Comparison of ENCODE assay signal across 18 cellular contexts in genomic region chr11:1238767-1239595, GRCh38. TPM values are rescaled to one million over a fixed set of nuclear protein-coding genes. Genes with fewer than 3 reads are reported as not detected.
DNase-seq lines count a peak whose midpoint lies in the region; ATAC-seq, FAIRE-seq and TF ChIP-seq lines count a peak whose summit lies in the region.
"Had no signal": no experiment of that assay in that cellular context is flagged by ENCODE, and none has a peak within 500 bp of the region (broad histone marks: within the 10 kb centered on the region; RNA-seq: fewer than 3 reads in every experiment).

No MANE protein-coding gene starts in this region.

- intact Hi-C loops in pancreas (cut with DNase I), result no loop called here

- no peaks in the 10 kb centered on the region for H3K9me3 Mint-ChIP-seq in activated T-helper 17 cell treated with anti-CD3 and anti-CD28 coated beads, Interleukin-2, amount 50 U/mL, for 72 hours
- H3K9me3 Mint-ChIP-seq in immature natural killer cell, result no peaks in the 10 kb centered on the region
- no peaks in the 10 kb centered on the region for H3K9me3 Mint-ChIP-seq in activated T-cell treated with anti-CD3 and anti-CD28 coated beads, Interleukin-2, amount 50 U/mL, for 72 hours

- FAIRE-seq in pancreas (lab: Jason Lieb, UNC), result no peak

- TF ChIP-seq CTCF in epithelial cell of esophagus (IDR thresholded peaks at IDR 0.05; ENCODE audit: insufficient read depth, low read depth, low read length, missing control alignments) (no peak), pancreas (IDR thresholded peaks at IDR 0.05) (no peak)

- 36 to 48% methylated on average over 34 of the region's 34 CpGs for WGBS in pancreas, 2 donors

- DNase-seq in H7, result peak; percentile 97
- peak; percentile 40 for DNase-seq in NT2/D1 (ENCODE audit: low read depth, low spot score)
- DNase-seq in epithelial cell of esophagus (ENCODE audit: low read depth), result peak; percentile 9
- peak; percentile 59 to 92 (median 78) for DNase-seq in pancreas
- no peak for DNase-seq in immature natural killer cell
- no peak for DNase-seq in activated T-cell treated with anti-CD3 and anti-CD28 coated beads, Interleukin-2, amount 50 U/mL, for 72 hours
- no peak for DNase-seq in NCI-H69 (lab: John Stamatoyannopoulos, UW)
- DNase-seq: activated CD4-positive, alpha-beta T cell treated with anti-CD3 and anti-CD28 coated beads, Interleukin-2, amount 50 U/mL, for 4 hours; AML-193; DMS 273 treated with DMSO at 0.1 percent for 48 hours; Kasumi-1; NCI-H1694 treated with DMSO at 0.1 percent for 48 hours; NCI-H526; spleen had no signal

- peaks cover 11% of the 10 kb centered on the region for H3K4me1 ChIP-seq in NT2/D1 (ENCODE audit: insufficient read depth, insufficient read length)
- no peaks in the 10 kb centered on the region for H3K4me1 ChIP-seq in pancreas
- H3K4me1 ChIP-seq: spleen had no signal

- no peaks in the 10 kb centered on the region for H3K36me3 Mint-ChIP-seq in activated T-helper 17 cell treated with anti-CD3 and anti-CD28 coated beads, Interleukin-2, amount 50 U/mL, for 72 hours (ENCODE audit: low read depth)
- no peaks in the 10 kb centered on the region for H3K36me3 Mint-ChIP-seq in immature natural killer cell
- H3K36me3 Mint-ChIP-seq in activated T-cell treated with anti-CD3 and anti-CD28 coated beads, Interleukin-2, amount 50 U/mL, for 72 hours (ENCODE audit: insufficient read depth in 2 of 2), result no peaks in the 10 kb centered on the region
- H3K36me3 Mint-ChIP-seq: mesothelial cell of epicardium had no signal

- no peaks in the 10 kb centered on the region for H3K4me1 Mint-ChIP-seq in activated T-helper 17 cell treated with anti-CD3 and anti-CD28 coated beads, Interleukin-2, amount 50 U/mL, for 72 hours
- peaks cover 0 to 11% of the 10 kb centered on the region in 2 donors for H3K4me1 Mint-ChIP-seq in immature natural killer cell
- no peaks in the 10 kb centered on the region for H3K4me1 Mint-ChIP-seq in activated T-cell treated with anti-CD3 and anti-CD28 coated beads, Interleukin-2, amount 50 U/mL, for 72 hours (ENCODE audit: low read depth)
- H3K4me1 Mint-ChIP-seq: mesothelial cell of epicardium had no signal

- no peak overlapping the region for H3K4me3 Mint-ChIP-seq in activated T-helper 17 cell treated with anti-CD3 and anti-CD28 coated beads, Interleukin-2, amount 50 U/mL, for 72 hours
- H3K4me3 Mint-ChIP-seq in immature natural killer cell, result no peak overlapping the region
- no peak overlapping the region for H3K4me3 Mint-ChIP-seq in activated T-cell treated with anti-CD3 and anti-CD28 coated beads, Interleukin-2, amount 50 U/mL, for 72 hours
- H3K4me3 Mint-ChIP-seq: mesothelial cell of epicardium had no signal

- no peak overlapping the region for H3K4me3 ChIP-seq in H7 (ENCODE audit: insufficient read depth, low read depth, low read length)
- H3K4me3 ChIP-seq in NT2/D1 (ENCODE audit: insufficient read length, low read depth), result no peak overlapping the region
- H3K4me3 ChIP-seq in epithelial cell of esophagus (ENCODE audit: low read length), result no peak overlapping the region
- H3K4me3 ChIP-seq in pancreas, result no peak overlapping the region
- H3K4me3 ChIP-seq: spleen had no signal

- no peak overlapping the region for H3K27ac Mint-ChIP-seq in activated T-helper 17 cell treated with anti-CD3 and anti-CD28 coated beads, Interleukin-2, amount 50 U/mL, for 72 hours
- no peak overlapping the region for H3K27ac Mint-ChIP-seq in immature natural killer cell
- no peak overlapping the region for H3K27ac Mint-ChIP-seq in activated T-cell treated with anti-CD3 and anti-CD28 coated beads, Interleukin-2, amount 50 U/mL, for 72 hours
- H3K27ac Mint-ChIP-seq: mesothelial cell of epicardium had no signal

- peak; percentile 67 to 98 (median 84) for ATAC-seq in pancreas
- ATAC-seq in activated T-helper 17 cell treated with anti-CD3 and anti-CD28 coated beads, Interleukin-2, amount 50 U/mL, for 72 hours (replicated peaks), result no peak
- ATAC-seq in activated T-cell treated with anti-CD3 and anti-CD28 coated beads, Interleukin-2, amount 50 U/mL, for 72 hours (replicated peaks in 1 of 2), result no peak

- H3K9ac ChIP-seq in NT2/D1 (ENCODE audit: insufficient read length, low read depth), result no peak overlapping the region

- no peak overlapping the region for H3K27ac ChIP-seq in pancreas
- H3K27ac ChIP-seq: spleen had no signal

- no peaks in the 10 kb centered on the region for H3K27me3 Mint-ChIP-seq in activated T-helper 17 cell treated with anti-CD3 and anti-CD28 coated beads, Interleukin-2, amount 50 U/mL, for 72 hours
- peaks cover 0 to 3% (median 0%) of the 10 kb centered on the region in 3 donors for H3K27me3 Mint-ChIP-seq in immature natural killer cell (ENCODE audit: low read depth in 3 of 3)
- no peaks in the 10 kb centered on the region for H3K27me3 Mint-ChIP-seq in activated T-cell treated with anti-CD3 and anti-CD28 coated beads, Interleukin-2, amount 50 U/mL, for 72 hours (ENCODE audit: low read depth)

- H3K9me3 ChIP-seq in NT2/D1 (ENCODE audit: insufficient read depth, low read length), result no peaks in the 10 kb centered on the region
- H3K9me3 ChIP-seq in pancreas, result no peaks in the 10 kb centered on the region

- H3K36me3 ChIP-seq in H7 (replicated peaks; ENCODE audit: control insufficient read depth, insufficient read depth, low read length), result no peaks in the 10 kb centered on the region
- H3K36me3 ChIP-seq in NT2/D1 (ENCODE audit: insufficient read depth, insufficient read length, low read length), result no peaks in the 10 kb centered on the region
- H3K36me3 ChIP-seq in pancreas, result no peaks in the 10 kb centered on the region
- H3K36me3 ChIP-seq: spleen had no signal

- no peaks in the 10 kb centered on the region for H3K27me3 ChIP-seq in H7 (ENCODE audit: control insufficient read depth, insufficient read depth, low read length)
- peaks cover 2% of the 10 kb centered on the region for H3K27me3 ChIP-seq in NT2/D1 (ENCODE audit: insufficient read depth, insufficient read length)
- no peaks in the 10 kb centered on the region for H3K27me3 ChIP-seq in pancreas
- H3K27me3 ChIP-seq: spleen had no signal

RNA-seq across cellular contexts. Expression of gene MUC5B, which starts 16.1 kb away (rescaled TPM):
- total RNA-seq in H7 (2014; rRNA removed; shearing (Covaris generic)), result under 0.01 and 0.07 TPM in 2 replicates
- total RNA-seq in pancreas, result 10 to 100 TPM in 5 of 6 donors, 1 to 10 TPM in 1; 7.9 to 65.4 (median 19.8) TPM
- polyA plus RNA-seq in pancreas, result 10 to 100 TPM in 1 of 2 donors, 1 to 10 TPM in 1; 5.1 to 12.1 TPM
- total RNA-seq in activated T-helper 17 cell treated with anti-CD3 and anti-CD28 coated beads, Interleukin-2, amount 50 U/mL, for 72 hours, result not detected
- polyA plus RNA-seq in immature natural killer cell, result not detected
- total RNA-seq in activated T-cell treated with anti-CD3 and anti-CD28 coated beads, Interleukin-2, amount 50 U/mL, for 72 hours, result not detected
- total RNA-seq: mesothelial cell of epicardium; osteoblast; T-helper 2 cell treated with Interferon-gamma antibody and Interleukin-4, amounts not matched to agents 100 ng/mL and 5 ng/mL, for 36 hours had no signal

Comparison
In these comparisons a context has a peak if more than half of its experiments do, and no peak if none do; other contexts are left out.
1. DNase-seq: peak in H7 (single experiment), NT2/D1 (single experiment), epithelial cell of esophagus (single experiment) and pancreas (6 of 6); none in immature natural killer cell (0 of 3), activated T-cell treated with anti-CD3 and anti-CD28 coated beads, Interleukin-2, amount 50 U/mL, for 72 hours (0 of 2) and NCI-H69 (single experiment).
2. ATAC-seq: peak in pancreas (4 of 4); none in activated T-helper 17 cell treated with anti-CD3 and anti-CD28 coated beads, Interleukin-2, amount 50 U/mL, for 72 hours (single experiment) and activated T-cell treated with anti-CD3 and anti-CD28 coated beads, Interleukin-2, amount 50 U/mL, for 72 hours (0 of 2).